31 cellular contexts compared by ENCODE assay signal in the genomic region with DNA sequence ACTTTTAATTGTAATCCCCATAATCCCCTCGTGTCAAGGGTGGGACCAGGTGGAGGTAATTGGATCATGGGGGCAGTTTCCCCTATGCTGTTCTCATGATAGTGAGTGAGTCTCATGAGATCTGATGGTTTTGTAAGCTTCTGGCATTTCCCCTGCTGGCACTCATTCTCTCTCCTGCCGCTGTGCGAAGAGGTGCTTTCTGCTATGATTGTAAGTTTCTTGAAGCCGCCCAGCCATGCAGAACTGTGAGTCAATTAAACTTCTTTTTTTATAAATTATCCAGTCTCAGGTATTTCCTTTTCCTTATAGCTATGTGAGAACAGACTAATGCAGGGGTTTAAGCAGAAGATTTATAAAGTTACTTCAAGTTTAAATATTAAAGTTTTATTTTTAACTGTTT.
"Had no signal": no experiment of that assay in that cellular context is flagged by ENCODE, and none has a peak within 500 bp of the region (broad histone marks: within the 10 kb centered on the region; RNA-seq: fewer than 3 reads in every experiment).

No MANE protein-coding gene starts in this region.

- H3K36me3 Mint-ChIP-seq: activated CD4-positive, alpha-beta memory T cell treated with anti-CD3 and anti-CD28 coated beads for 36 hours; activated naive CD4-positive, alpha-beta T cell treated with anti-CD3 and anti-CD28 coated beads, Interleukin-2, amount 10 ng/mL, durations not matched to agents 7 days and 5 days; activated naive CD4-positive, alpha-beta T cell treated with anti-CD3 and anti-CD28 coated beads, Interleukin-2, amount 50 U/mL, for 24 hours; activated naive CD8-positive, alpha-beta T cell; activated naive CD8-positive, alpha-beta T cell treated with anti-CD3 and anti-CD28 coated beads, Interleukin-2, amount 10 ng/mL, durations not matched to agents 7 days and 5 days; brain; T-cell had no signal

- H3K27ac Mint-ChIP-seq: activated B cell treated with CpG ODN at 0.5 μM for 24 hours; activated CD4-positive, alpha-beta memory T cell treated with anti-CD3 and anti-CD28 coated beads for 36 hours; activated CD4-positive, alpha-beta T cell treated with anti-CD3 and anti-CD28 coated beads, Interleukin-2, amount 10 ng/mL, durations not matched to agents 24 days and 14 days; activated CD8-positive, alpha-beta T cell treated with anti-CD3 and anti-CD28 coated beads for 36 hours; activated naive CD4-positive, alpha-beta T cell treated with anti-CD3 and anti-CD28 coated beads, Interleukin-2, amount 10 ng/mL, durations not matched to agents 7 days and 5 days; activated naive CD4-positive, alpha-beta T cell treated with anti-CD3 and anti-CD28 coated beads, Interleukin-2, amount 50 U/mL, for 24 hours; activated naive CD8-positive, alpha-beta T cell; activated naive CD8-positive, alpha-beta T cell treated with anti-CD3 and anti-CD28 coated beads, Interleukin-2, amount 10 ng/mL, durations not matched to agents 7 days and 5 days; activated naive CD8-positive, alpha-beta T cell treated with anti-CD3 and anti-CD28 coated beads, Interleukin-2, amount 50 U/mL, for 24 hours; activated T-cell treated with anti-CD3 and anti-CD28 coated beads, Interleukin-2, amount 50 U/mL, for 24 hours; activated T-helper 2 cell treated with anti-CD3 and anti-CD28 coated beads, Interferon-gamma antibody, Interleukin-2, Interleukin-4, amounts not matched to agents 10 μg/mL and 5 μg/mL and 100 μg/mL, durations not matched to agents 14 hours and 24 hours and 36 hours; brain; T-cell; T-helper 17 cell had no signal

- H3K4me3 Mint-ChIP-seq: activated B cell treated with CpG ODN at 0.5 μM for 24 hours; activated CD4-positive, alpha-beta memory T cell treated with anti-CD3 and anti-CD28 coated beads for 36 hours; activated CD4-positive, alpha-beta T cell treated with anti-CD3 and anti-CD28 coated beads, Interleukin-2, amount 10 ng/mL, durations not matched to agents 24 days and 14 days; activated CD8-positive, alpha-beta T cell treated with anti-CD3 and anti-CD28 coated beads for 36 hours; activated naive CD4-positive, alpha-beta T cell treated with anti-CD3 and anti-CD28 coated beads, Interleukin-2, amount 10 ng/mL, durations not matched to agents 7 days and 5 days; activated naive CD4-positive, alpha-beta T cell treated with anti-CD3 and anti-CD28 coated beads, Interleukin-2, amount 50 U/mL, for 24 hours; activated naive CD8-positive, alpha-beta T cell; activated naive CD8-positive, alpha-beta T cell treated with anti-CD3 and anti-CD28 coated beads, Interleukin-2, amount 10 ng/mL, durations not matched to agents 7 days and 5 days; activated naive CD8-positive, alpha-beta T cell treated with anti-CD3 and anti-CD28 coated beads, Interleukin-2, amount 50 U/mL, for 24 hours; activated T-cell treated with anti-CD3 and anti-CD28 coated beads, Interleukin-2, amount 50 U/mL, for 24 hours; brain; central memory CD8-positive, alpha-beta T cell; T-cell; T-helper 17 cell had no signal

- H3K27me3 ChIP-seq: ascending aorta, cardiac muscle cell had no signal

- DNase-seq: activated B cell treated with CpG ODN at 0.5 μM for 24 hours; activated CD4-positive, alpha-beta memory T cell treated with anti-CD3 and anti-CD28 coated beads for 36 hours; activated CD4-positive, alpha-beta T cell treated with anti-CD3 and anti-CD28 coated beads for 4 hours; activated CD4-positive, alpha-beta T cell treated with anti-CD3 and anti-CD28 coated beads, Interleukin-2, amount 10 ng/mL, durations not matched to agents 24 days and 14 days; activated CD4-positive, alpha-beta T cell treated with anti-CD3 and anti-CD28 coated beads, Interleukin-2, amount 50 U/mL, for 1 hour; activated CD4-positive, alpha-beta T cell treated with anti-CD3 and anti-CD28 coated beads, Interleukin-2, amount 50 U/mL, for 4 hours; activated CD4-positive, CD25-positive, alpha-beta regulatory T cell treated with anti-CD3 and anti-CD28 coated beads, Interleukin-2, amount 50 U/mL, for 72 hours; activated CD8-positive, alpha-beta memory T cell treated with anti-CD3 and anti-CD28 coated beads, Interleukin-2, amount 50 U/mL, for 48 hours; activated CD8-positive, alpha-beta T cell treated with anti-CD3 and anti-CD28 coated beads for 36 hours; activated effector memory CD4-positive, alpha-beta T cell treated with Interleukin-2 at 50 U/mL for 16 hours; activated gamma-delta T cell; activated naive CD4-positive, alpha-beta T cell treated with anti-CD3 and anti-CD28 coated beads, Interleukin-2, amount 10 ng/mL, durations not matched to agents 7 days and 5 days; activated naive CD4-positive, alpha-beta T cell treated with Interleukin-2 at 50 U/mL for 16 hours; activated naive CD8-positive, alpha-beta T cell treated with anti-CD3 and anti-CD28 coated beads, Interleukin-2, amount 10 ng/mL, durations not matched to agents 7 days and 5 days; activated naive CD8-positive, alpha-beta T cell treated with anti-CD3 and anti-CD28 coated beads, Interleukin-2, amount 50 U/mL, for 24 hours; activated T-cell treated with anti-CD3 and anti-CD28 coated beads, Interleukin-2, amount 50 U/mL, for 24 hours; activated T-cell treated with anti-CD3 and anti-CD28 coated beads, Interleukin-2, amount 50 U/mL, for 48 hours; amygdala; anterior cingulate cortex; caudate nucleus; cerebellar nuclear complex; T-cell; T-helper 17 cell had no signal

- ATAC-seq: activated CD8-positive, alpha-beta T cell treated with anti-CD3 and anti-CD28 coated beads for 36 hours; activated naive CD8-positive, alpha-beta T cell treated with anti-CD3 and anti-CD28 coated beads, Interleukin-2, amount 50 U/mL, for 24 hours; T-cell; T-helper 17 cell had no signal

- H3K4me1 Mint-ChIP-seq: activated B cell treated with CpG ODN at 0.5 μM for 24 hours; activated CD4-positive, alpha-beta T cell treated with anti-CD3 and anti-CD28 coated beads, Interleukin-2, amount 10 ng/mL, durations not matched to agents 24 days and 14 days; activated naive CD4-positive, alpha-beta T cell treated with anti-CD3 and anti-CD28 coated beads, Interleukin-2, amount 10 ng/mL, durations not matched to agents 7 days and 5 days; activated naive CD4-positive, alpha-beta T cell treated with anti-CD3 and anti-CD28 coated beads, Interleukin-2, amount 50 U/mL, for 24 hours; activated naive CD8-positive, alpha-beta T cell treated with anti-CD3 and anti-CD28 coated beads, Interleukin-2, amount 10 ng/mL, durations not matched to agents 7 days and 5 days; activated naive CD8-positive, alpha-beta T cell treated with anti-CD3 and anti-CD28 coated beads, Interleukin-2, amount 50 U/mL, for 24 hours; central memory CD8-positive, alpha-beta T cell; T-cell; T-helper 17 cell had no signal

- H3K9me3 ChIP-seq: ascending aorta had no signal

- H3K27me3 Mint-ChIP-seq: activated B cell treated with CpG ODN at 0.5 μM for 24 hours; activated naive CD4-positive, alpha-beta T cell treated with anti-CD3 and anti-CD28 coated beads, Interleukin-2, amount 10 ng/mL, durations not matched to agents 7 days and 5 days; activated naive CD8-positive, alpha-beta T cell; activated naive CD8-positive, alpha-beta T cell treated with anti-CD3 and anti-CD28 coated beads, Interleukin-2, amount 10 ng/mL, durations not matched to agents 7 days and 5 days; activated naive CD8-positive, alpha-beta T cell treated with anti-CD3 and anti-CD28 coated beads, Interleukin-2, amount 50 U/mL, for 24 hours; brain; T-helper 17 cell had no signal

- H3K27ac ChIP-seq: ascending aorta, cardiac muscle cell, VCaP had no signal

- H3K4me3 ChIP-seq: ascending aorta, cardiac muscle cell had no signal

- H3K36me3 ChIP-seq: ascending aorta, cardiac muscle cell had no signal

- H3K9me3 Mint-ChIP-seq: activated B cell treated with CpG ODN at 0.5 μM for 24 hours; activated CD4-positive, alpha-beta memory T cell treated with anti-CD3 and anti-CD28 coated beads for 36 hours; activated CD4-positive, alpha-beta T cell treated with anti-CD3 and anti-CD28 coated beads, Interleukin-2, amount 10 ng/mL, durations not matched to agents 24 days and 14 days; activated CD8-positive, alpha-beta T cell treated with anti-CD3 and anti-CD28 coated beads for 36 hours; activated naive CD4-positive, alpha-beta T cell treated with anti-CD3 and anti-CD28 coated beads, Interleukin-2, amount 10 ng/mL, durations not matched to agents 7 days and 5 days; activated naive CD4-positive, alpha-beta T cell treated with anti-CD3 and anti-CD28 coated beads, Interleukin-2, amount 50 U/mL, for 24 hours; activated naive CD8-positive, alpha-beta T cell treated with anti-CD3 and anti-CD28 coated beads, Interleukin-2, amount 10 ng/mL, durations not matched to agents 7 days and 5 days; activated T-cell treated with anti-CD3 and anti-CD28 coated beads, Interleukin-2, amount 50 U/mL, for 24 hours; activated T-helper 2 cell treated with anti-CD3 and anti-CD28 coated beads, Interferon-gamma antibody, Interleukin-2, Interleukin-4, amounts not matched to agents 10 μg/mL and 5 μg/mL and 100 μg/mL, durations not matched to agents 14 hours and 24 hours and 36 hours; central memory CD8-positive, alpha-beta T cell; T-cell had no signal
